In genomic region chr19:49453013-49453756, GRCh38 we compare ENCODE assay signal across 8 cellular contexts. TPM values are rescaled to one million over a fixed set of nuclear protein-coding genes. Genes with fewer than 3 reads are reported as not detected.
A peak's percentile ranks its signal among the peaks of the same experiment; 100 is the strongest.
DNase-seq lines count a peak whose midpoint lies in the region; ATAC-seq and TF ChIP-seq lines count a peak whose summit lies in the region.

Gene ALDH16A1, plus strand, starts transcription at chr19:49453225. Its CDS starts 107 bp downstream, at chr19:49453332.

- no peaks in the 10 kb centered on the region for H3K36me3 ChIP-seq in kidney epithelial cell (ENCODE audit: control insufficient read depth, insufficient read depth, low read length)

- peak; percentile 82 for ATAC-seq in HG03432 (IDR thresholded peaks at IDR 0.05; ENCODE audit: unreplicated experiment)

- no peaks in the 10 kb centered on the region for H3K27me3 ChIP-seq in kidney epithelial cell (ENCODE audit: control insufficient read depth, insufficient read depth, low read length)

- H3K4me3 ChIP-seq in kidney epithelial cell (ENCODE audit: low read depth, low read length), result peak within 1 kb of the TSS; percentile 83

- TF ChIP-seq POLR2A in GM19099 (IDR thresholded peaks at IDR 0.05; ENCODE audit: extremely low read depth, insufficient read length, low read depth), result peak; percentile 98

- no peak for TF ChIP-seq CTCF in kidney epithelial cell (IDR thresholded peaks at IDR 0.05; ENCODE audit: insufficient read depth, low read length, poor library complexity, severe bottlenecking)

- DNase-seq in AG20443 (ENCODE audit: low spot score), result peak; percentile 97
- peak; percentile 95 for DNase-seq in NCI-H510A (lab: John Stamatoyannopoulos, UW)
- DNase-seq in activated CD4-positive, alpha-beta T cell treated with anti-CD3 and anti-CD28 coated beads for 1 hour, result peak; percentile 97
- DNase-seq in cerebellum (ENCODE audit: low spot score), result peak; percentile 97
- peak; percentile 84 for DNase-seq in kidney epithelial cell (ENCODE audit: low read depth)
- DNase-seq in stimulated activated CD4-positive, alpha-beta T cell treated with anti-CD3 and anti-CD28 coated beads, Interleukin-15, amount 100 ng/mL, for 48 hours (ENCODE audit: low read depth in 2 of 2), result peak; percentile 97

RNA-seq across cellular contexts. Expression of gene ALDH16A1, which starts in this region (rescaled TPM):
- total RNA-seq in cerebellum, result 6.4 TPM
- 21.8 and 32.9 TPM in 2 replicates for total RNA-seq in kidney epithelial cell

Comparison
In these comparisons a context has a peak if more than half of its experiments do, and no peak if none do; other contexts are left out.
1. Peak in every context shown above with its lines: DNase-seq, ATAC-seq and H3K4me3 ChIP-seq.